6 cellular contexts compared by ENCODE assay signal in the genomic region with DNA sequence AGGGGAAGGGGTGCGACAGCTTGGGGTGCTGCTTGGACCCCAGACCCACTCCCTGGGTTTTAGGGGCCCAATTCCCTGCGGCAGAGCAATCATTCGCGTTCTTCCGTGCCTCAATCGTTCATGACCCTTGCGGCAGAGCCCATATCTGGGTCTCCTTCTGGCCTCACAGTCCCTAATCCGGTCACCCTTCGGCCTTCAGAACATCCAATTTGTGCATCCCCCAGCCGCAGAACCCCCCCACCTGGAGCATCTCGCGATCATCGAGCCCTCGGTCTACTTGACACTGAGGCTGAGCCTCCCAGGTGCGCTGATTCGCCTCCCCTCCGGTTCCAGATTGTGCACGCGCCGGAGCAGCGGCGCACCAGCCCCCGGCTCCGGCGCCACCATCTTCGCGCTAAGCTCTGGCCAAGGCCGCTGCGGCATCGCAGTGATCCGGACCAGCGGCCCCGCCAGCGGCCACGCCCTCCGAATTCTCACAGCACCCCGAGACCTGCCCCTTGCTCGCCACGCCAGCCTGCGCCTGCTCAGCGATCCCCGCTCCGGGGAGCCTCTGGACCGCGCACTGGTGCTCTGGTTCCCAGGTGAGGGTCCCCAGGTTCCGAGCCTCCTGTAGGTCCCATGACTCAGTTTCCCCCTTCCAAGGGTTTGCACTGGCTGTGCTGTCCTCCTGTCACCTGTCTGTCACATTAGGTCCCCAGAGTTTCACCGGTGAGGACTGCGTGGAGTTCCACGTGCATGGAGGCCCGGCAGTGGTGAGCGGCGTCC. TPM values are rescaled to one million over a fixed set of nuclear protein-coding genes. Genes with fewer than 3 reads are reported as not detected.
DNase-seq lines count a peak whose midpoint lies in the region; TF ChIP-seq lines count a peak whose summit lies in the region.

No MANE protein-coding gene starts in this region.

- peaks cover 16% of the 10 kb centered on the region for H3K4me1 Mint-ChIP-seq in neural progenitor cell

- in situ Hi-C loops in brain microvascular endothelial cell (cut with HindIII; ENCODE audit: low pct_ligation_motif_present, low sequenced_read_pairs) = no loop called here

- peak overlapping the region; percentile 65 for H2AFZ ChIP-seq in neural progenitor cell (replicated peaks)

- H4K20me1 ChIP-seq in BLaER1 (no peaks in the 10 kb centered on the region), neural progenitor cell (ENCODE audit: low read depth) (peaks cover under 1% of the 10 kb centered on the region)

- H3K9ac ChIP-seq in BLaER1 = peak overlapping the region; percentile 87
- H3K9ac ChIP-seq in neural progenitor cell = peak overlapping the region; percentile 38

- DNase-seq in Jurkat, Clone E6-1 (ENCODE audit: low read depth, low spot score) = no peak
- DNase-seq in brain microvascular endothelial cell = no peak
- DNase-seq in neural progenitor cell (ENCODE audit: low spot score) = peak; percentile 63
- no peak for DNase-seq in NCI-H1105 treated with DMSO at 0.1 percent for 48 hours (lab: John Stamatoyannopoulos, UW)
- DNase-seq in superior temporal gyrus (ENCODE audit: extremely low spot score) = no peak

- peaks cover 15% of the 10 kb centered on the region for H3K79me2 ChIP-seq in neural progenitor cell (ENCODE audit: low read depth)

- peaks cover 2% of the 10 kb centered on the region for H3K36me3 Mint-ChIP-seq in neural progenitor cell

- TF ChIP-seq CTCF in brain microvascular endothelial cell (IDR thresholded peaks at IDR 0.05; ENCODE audit: low read depth, low read length, missing control alignments) (no peak), neural progenitor cell (IDR thresholded peaks at IDR 0.05) (no peak)

- H3K27me3 ChIP-seq in BLaER1 (no peaks in the 10 kb centered on the region), brain microvascular endothelial cell (replicated peaks) (no peaks in the 10 kb centered on the region), neural progenitor cell (no peaks in the 10 kb centered on the region)

- peak overlapping the region; percentile 99 for H3K4me2 ChIP-seq in BLaER1
- peak overlapping the region; percentile 93 for H3K4me2 ChIP-seq in neural progenitor cell

- H3K27ac ChIP-seq in BLaER1 (peak overlapping the region; percentile 84), brain microvascular endothelial cell (no peak overlapping the region), neural progenitor cell (no peak overlapping the region)

- peaks cover 37% of the 10 kb centered on the region for H3F3A ChIP-seq in neural progenitor cell (ENCODE audit: low read depth)

- H3K36me3 ChIP-seq in BLaER1 (peaks cover 33% of the 10 kb centered on the region), brain microvascular endothelial cell (replicated peaks) (peaks cover 4% of the 10 kb centered on the region), neural progenitor cell (no peaks in the 10 kb centered on the region)

- H3K9me3 ChIP-seq in BLaER1 = peaks cover 1% of the 10 kb centered on the region; the same call in 1 of the 2 replicates
- no peaks in the 10 kb centered on the region for H3K9me3 ChIP-seq in neural progenitor cell (ENCODE audit: low read depth)

- H3K27ac Mint-ChIP-seq in neural progenitor cell = peak overlapping the region; percentile 94

- H3K4me1 ChIP-seq in BLaER1 = peaks cover 38% of the 10 kb centered on the region
- H3K4me1 ChIP-seq in neural progenitor cell = peaks cover 5% of the 10 kb centered on the region

- peak overlapping the region; percentile 75 for H3K4me3 ChIP-seq in BLaER1
- peak overlapping the region; percentile 96 for H3K4me3 ChIP-seq in Jurkat, Clone E6-1 (ENCODE audit: low read length)
- peak overlapping the region; percentile 87 for H3K4me3 ChIP-seq in brain microvascular endothelial cell (ENCODE audit: low read depth, low read length)
- H3K4me3 ChIP-seq in neural progenitor cell = peak overlapping the region; percentile 94

- H3K9me3 Mint-ChIP-seq in neural progenitor cell = no peaks in the 10 kb centered on the region

- H3K27me3 Mint-ChIP-seq in neural progenitor cell (ENCODE audit: insufficient read depth, low read depth) = peaks cover 11% of the 10 kb centered on the region

- H3K4me3 Mint-ChIP-seq in neural progenitor cell = peak overlapping the region; percentile 100

RNA-seq across cellular contexts. Expression of gene GTPBP3, which starts 0.5 kb away (rescaled TPM):
- 38.3 TPM for polyA plus RNA-seq in Jurkat, Clone E6-1 (2012; ENCODE audit: insufficient read depth, insufficient read length)
- 13.2 and 47.6 TPM in 2 replicates for total RNA-seq in neural progenitor cell (ENCODE audit: low replicate concordance)

RNA-seq across cellular contexts. Expression of gene ANO8, which starts 3.2 kb away (rescaled TPM):
- polyA plus RNA-seq in Jurkat, Clone E6-1 (2012; ENCODE audit: insufficient read depth, insufficient read length) = 11.2 TPM
- total RNA-seq in neural progenitor cell (ENCODE audit: low replicate concordance) = 11.4 and 25.0 TPM in 2 replicates

RNA-seq across cellular contexts. Expression of gene DDA1, which starts 28.5 kb away (rescaled TPM):
- polyA plus RNA-seq in Jurkat, Clone E6-1 (2012; ENCODE audit: insufficient read depth, insufficient read length) = 89.4 TPM
- total RNA-seq in neural progenitor cell (ENCODE audit: low replicate concordance) = 21.9 and 27.7 TPM in 2 replicates

RNA-seq across cellular contexts. Expression of gene MRPL34, which starts 32.2 kb away (rescaled TPM):
- polyA plus RNA-seq in Jurkat, Clone E6-1 (2012; ENCODE audit: insufficient read depth, insufficient read length) = 152 TPM
- 25.9 and 38.8 TPM in 2 replicates for total RNA-seq in neural progenitor cell (ENCODE audit: low replicate concordance)

RNA-seq across cellular contexts. Expression of gene ABHD8, which starts 34.6 kb away (rescaled TPM):
- 11.7 TPM for polyA plus RNA-seq in Jurkat, Clone E6-1 (2012; ENCODE audit: insufficient read depth, insufficient read length)
- 4.6 and 13.3 TPM in 2 replicates for total RNA-seq in neural progenitor cell (ENCODE audit: low replicate concordance)
